In the genomic region with DNA sequence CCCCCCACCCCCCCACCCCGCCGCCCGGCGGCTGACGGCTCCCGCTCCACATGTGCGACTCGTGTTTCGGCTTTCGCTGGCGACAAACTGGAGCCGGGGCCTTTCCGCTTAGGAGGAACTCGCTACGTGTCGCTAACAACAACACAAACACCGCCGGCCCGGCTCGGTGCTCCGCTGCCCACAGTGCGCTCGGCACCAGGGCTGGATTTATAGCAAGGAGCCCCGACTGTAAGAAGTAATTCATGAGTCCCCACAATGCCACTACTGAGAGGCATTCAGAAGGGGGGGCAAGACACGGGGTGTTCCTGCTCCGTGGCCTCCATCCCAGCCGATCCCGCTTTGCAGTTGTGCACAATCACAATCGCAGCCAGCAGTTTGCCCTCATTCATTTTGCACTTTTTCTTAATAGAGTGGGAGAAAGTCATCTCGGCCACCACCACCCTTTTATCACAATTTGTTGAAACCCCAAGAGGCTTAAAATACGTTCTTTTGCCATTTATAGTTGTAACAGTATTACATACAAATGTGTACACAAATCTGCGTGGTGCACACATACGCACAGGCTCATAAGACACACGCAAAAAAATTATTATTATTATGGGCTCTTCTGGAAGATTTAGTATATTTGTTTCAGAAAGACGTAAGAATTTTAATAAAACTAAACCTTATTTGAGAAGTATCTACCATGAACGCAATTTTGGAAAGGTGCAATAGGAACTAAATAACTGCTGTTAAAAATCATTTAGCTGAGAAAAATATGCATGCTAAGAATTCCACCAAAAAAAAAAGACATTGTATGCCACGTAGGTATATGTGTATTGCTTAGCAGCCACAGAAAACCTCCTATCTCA, we compare ENCODE assay signal across 8 cellular contexts. TPM values are rescaled to one million over a fixed set of nuclear protein-coding genes. Genes with fewer than 3 reads are reported as not detected.
DNase-seq lines count a peak whose midpoint lies in the region; FAIRE-seq and TF ChIP-seq lines count a peak whose summit lies in the region.

No MANE protein-coding gene starts in this region.

- H3K27me3 Mint-ChIP-seq in activated T-helper 2 cell treated with anti-CD3 and anti-CD28 coated beads, Interferon-gamma antibody, Interleukin-2, Interleukin-4, amounts not matched to agents 10 μg/mL and 5 μg/mL and 100 μg/mL, durations not matched to agents 14 hours and 24 hours and 36 hours (ENCODE audit: low read depth), result peaks cover 75% of the 10 kb centered on the region

- TF ChIP-seq CTCF in OCI-LY7 (conservative IDR thresholded peaks at IDR 0.05; ENCODE audit: low read length), result no peak

- no peak overlapping the region for H3K4me3 Mint-ChIP-seq in activated T-helper 2 cell treated with anti-CD3 and anti-CD28 coated beads, Interferon-gamma antibody, Interleukin-2, Interleukin-4, amounts not matched to agents 10 μg/mL and 5 μg/mL and 100 μg/mL, durations not matched to agents 14 hours and 24 hours and 36 hours (ENCODE audit: low read depth)

- peak overlapping the region; percentile 99 for H3K4me2 ChIP-seq in OCI-LY7 (ENCODE audit: low read length)

- no TSS peak for BruUV-seq in OCI-LY7 (replicated peaks; lab: Mats Ljungman, UMichigan)

- peaks cover 87% of the 10 kb centered on the region for H3K4me1 ChIP-seq in OCI-LY7 (ENCODE audit: insufficient read depth, low read length, poor library complexity, severe bottlenecking)

- H3K4me1 Mint-ChIP-seq in activated T-helper 2 cell treated with anti-CD3 and anti-CD28 coated beads, Interferon-gamma antibody, Interleukin-2, Interleukin-4, amounts not matched to agents 10 μg/mL and 5 μg/mL and 100 μg/mL, durations not matched to agents 14 hours and 24 hours and 36 hours (ENCODE audit: low read depth), result no peaks in the 10 kb centered on the region

- H3K27ac ChIP-seq in OCI-LY7 (ENCODE audit: low read depth, low read length, poor library complexity, severe bottlenecking), result peak overlapping the region; percentile 86

- H3K9me3 Mint-ChIP-seq in activated T-helper 2 cell treated with anti-CD3 and anti-CD28 coated beads, Interferon-gamma antibody, Interleukin-2, Interleukin-4, amounts not matched to agents 10 μg/mL and 5 μg/mL and 100 μg/mL, durations not matched to agents 14 hours and 24 hours and 36 hours, result no peaks in the 10 kb centered on the region

- no peaks in the 10 kb centered on the region for H3K9me3 ChIP-seq in OCI-LY7 (ENCODE audit: low read length)

- no peak for DNase-seq in GM12891 (ENCODE audit: insufficient read length, low spot score)
- DNase-seq in OCI-LY7 (ENCODE audit: low spot score), result peak; percentile 73
- DNase-seq in germinal center (ENCODE audit: low spot score), result peak; percentile 47
- DNase-seq in nucleus accumbens (lab: John Stamatoyannopoulos, UW), result peak in 42 of 56 donors; percentile 1 to 67 (median 22)
- DNase-seq in NCI-H446 (lab: John Stamatoyannopoulos, UW), result no peak
- no peak for DNase-seq in NCI-H2196 (lab: John Stamatoyannopoulos, UW; ENCODE audit: unreplicated experiment)
- DNase-seq in activated T-helper 2 cell treated with anti-CD3 and anti-CD28 coated beads, Interferon-gamma antibody, Interleukin-2, Interleukin-4, amounts not matched to agents 10 μg/mL and 5 μg/mL and 100 μg/mL, durations not matched to agents 14 hours and 24 hours and 36 hours (ENCODE audit: low spot score), result no peak
- no peak for DNase-seq in middle frontal gyrus (ENCODE audit: extremely low spot score, low spot score)

- H3K4me3 ChIP-seq in OCI-LY7 (ENCODE audit: low read depth, low read length, poor library complexity, severe bottlenecking), result peak overlapping the region; percentile 66

- intact Hi-C loops in OCI-LY7 (cut with micrococcal nuclease; ENCODE audit: unreplicated experiment), result loop anchor here (1.0 to 5.0 kb wide), 6 partner anchors 41 to 357 kb away; partner anchors contain the start of gene EBF1
- intact Hi-C loops in activated T-helper 2 cell treated with anti-CD3 and anti-CD28 coated beads, Interferon-gamma antibody, Interleukin-2, Interleukin-4, amounts not matched to agents 10 μg/mL and 5 μg/mL and 100 μg/mL, durations not matched to agents 14 hours and 24 hours and 36 hours (cut with micrococcal nuclease), result loop anchor here (2.0 kb wide), 1 partner anchor 53 kb away; no protein-coding TSS in a partner anchor

- CTCF ChIA-PET in OCI-LY7 (lab: Charles Lee; ENCODE audit: unreplicated experiment), result interaction anchor here (1.6 kb wide), 1 partner anchor 19 kb away, joined by 6 read pairs; no protein-coding TSS in a partner anchor

- peak; percentile 84 for FAIRE-seq in GM12891 (lab: Jason Lieb, UNC)

- H4K20me1 ChIP-seq in OCI-LY7 (ENCODE audit: insufficient read depth, low read length), result no peaks in the 10 kb centered on the region

- no peak for TF ChIP-seq POLR2A in GM12891 (IDR thresholded peaks at IDR 0.05; ENCODE audit: low read depth, low read length)

- peaks cover 14% of the 10 kb centered on the region for H3K36me3 ChIP-seq in OCI-LY7 (ENCODE audit: insufficient read depth, low read length)

- H3K36me3 Mint-ChIP-seq in activated T-helper 2 cell treated with anti-CD3 and anti-CD28 coated beads, Interferon-gamma antibody, Interleukin-2, Interleukin-4, amounts not matched to agents 10 μg/mL and 5 μg/mL and 100 μg/mL, durations not matched to agents 14 hours and 24 hours and 36 hours (ENCODE audit: low read depth), result no peaks in the 10 kb centered on the region

- peak overlapping the region; percentile 73 for H2AFZ ChIP-seq in OCI-LY7 (ENCODE audit: low read length)

- POLR2A ChIA-PET in OCI-LY7 (lab: Charles Lee), result interaction anchor here (0.7 to 2.0 kb wide), 10 partner anchors 10 to 1510 kb away, joined by 3 to 9 read pairs (median 4); no protein-coding TSS in a partner anchor

- H3K27ac Mint-ChIP-seq in activated T-helper 2 cell treated with anti-CD3 and anti-CD28 coated beads, Interferon-gamma antibody, Interleukin-2, Interleukin-4, amounts not matched to agents 10 μg/mL and 5 μg/mL and 100 μg/mL, durations not matched to agents 14 hours and 24 hours and 36 hours, result no peak overlapping the region

- H3K9me2 ChIP-seq in OCI-LY7 (ENCODE audit: insufficient read depth, low read length), result no peaks in the 10 kb centered on the region

- H3K79me2 ChIP-seq in OCI-LY7 (ENCODE audit: insufficient read depth, low read depth, low read length), result peaks cover 25% of the 10 kb centered on the region; the same call in 1 of the 2 replicates

TF ChIP-seq in GM12891, 5 proteins besides CTCF, POLR2A, EP300 and RAD21:
- TF ChIP-seq POLR2AphosphoS5 (IDR thresholded peaks at IDR 0.05; ENCODE audit: low read depth, low read length), result no peak
- TF ChIP-seq SPI1 (IDR thresholded peaks at IDR 0.05; ENCODE audit: low read depth, low read length), result no peak
- no peak for TF ChIP-seq POU2F2 (IDR thresholded peaks at IDR 0.05; ENCODE audit: low read depth, low read length)

RNA-seq across cellular contexts. Expression of gene EBF1, which starts 48.1 kb away (rescaled TPM):
- polyA plus RNA-seq in GM12891 (2012; ENCODE audit: low read depth, missing spikeins), result 2.8 TPM
- total RNA-seq in OCI-LY7 (2014; rRNA removed; shearing (Covaris generic)), result 20.3 and 26.3 TPM in 2 replicates
- total RNA-seq in OCI-LY7 (2022), result 43.1 and 47.1 TPM in 2 replicates
- 0.16 TPM in 1 of 2 replicates, not detected in the other for total RNA-seq in activated T-helper 2 cell treated with anti-CD3 and anti-CD28 coated beads, Interferon-gamma antibody, Interleukin-2, Interleukin-4, amounts not matched to agents 10 μg/mL and 5 μg/mL and 100 μg/mL, durations not matched to agents 14 hours and 24 hours and 36 hours

Comparison
In these comparisons a context has a peak if more than half of its experiments do, and no peak if none do; other contexts are left out.
1. DNase-seq: peak in OCI-LY7 (single experiment), germinal center (single experiment) and nucleus accumbens (42 of 56); none in GM12891 (single experiment), NCI-H446 (0 of 2), NCI-H2196 (single experiment), activated T-helper 2 cell treated with anti-CD3 and anti-CD28 coated beads, Interferon-gamma antibody, Interleukin-2, Interleukin-4, amounts not matched to agents 10 μg/mL and 5 μg/mL and 100 μg/mL, durations not matched to agents 14 hours and 24 hours and 36 hours (single experiment) and middle frontal gyrus (single experiment).
2. RNA of gene EBF1, which starts 48.1 kb away (total RNA-seq): 20.3 to 47.1 TPM in OCI-LY7; 0.16 TPM in activated T-helper 2 cell treated with anti-CD3 and anti-CD28 coated beads, Interferon-gamma antibody, Interleukin-2, Interleukin-4, amounts not matched to agents 10 μg/mL and 5 μg/mL and 100 μg/mL, durations not matched to agents 14 hours and 24 hours and 36 hours; every median in the first group is over 10 times any median in the second.